Comparison of ENCODE assay signal across 23 cellular contexts in the genomic region with DNA sequence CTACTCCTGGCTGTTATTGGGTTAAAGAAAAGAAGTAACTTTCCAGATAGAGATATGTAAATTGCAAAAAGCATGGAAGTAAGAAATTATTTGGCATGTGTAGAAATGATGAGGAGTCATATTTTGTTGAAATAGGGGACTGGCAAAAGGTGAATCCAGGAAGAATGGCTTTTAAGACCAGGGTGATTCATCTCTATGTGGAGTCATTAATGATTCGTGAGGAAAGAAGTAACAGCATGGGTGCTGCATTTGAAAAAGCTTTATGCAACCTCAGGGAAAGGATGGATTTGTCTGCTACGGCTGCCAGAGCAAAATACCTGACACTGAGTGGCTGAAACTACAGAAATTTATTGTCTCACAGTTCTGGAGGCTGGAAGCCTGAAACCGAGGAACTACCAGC. TPM values are rescaled to one million over a fixed set of nuclear protein-coding genes. Genes with fewer than 3 reads are reported as not detected.
"Had no signal": no experiment of that assay in that cellular context is flagged by ENCODE, and none has a peak within 500 bp of the region (broad histone marks: within the 10 kb centered on the region; RNA-seq: fewer than 3 reads in every experiment).

No MANE protein-coding gene starts in this region.

- H3K4me3 ChIP-seq: heart right ventricle, mucosa of descending colon, neural progenitor cell, right atrium auricular region, skin epidermis, suprapubic skin, transverse colon, vagina had no signal

- H3K4me1 Mint-ChIP-seq: activated B cell treated with CpG ODN at 0.5 μM for 24 hours; activated naive CD8-positive, alpha-beta T cell treated with anti-CD3 and anti-CD28 coated beads for 36 hours; activated T-helper 17 cell treated with anti-CD3 and anti-CD28 coated beads, Interleukin-2, amount 50 U/mL, for 72 hours; naive B cell; neural progenitor cell; stimulated activated naive CD8-positive, alpha-beta T cell treated with anti-CD3 and anti-CD28 coated beads, Interleukin-15, amount 100 ng/mL, for 72 hours had no signal

- DNase-seq: activated B cell treated with CpG ODN at 0.5 μM for 24 hours; activated CD4-positive, alpha-beta T cell treated with anti-CD3 and anti-CD28 coated beads for 4 hours; activated CD8-positive, alpha-beta T cell treated with anti-CD3 and anti-CD28 coated beads for 36 hours; activated naive CD4-positive, alpha-beta T cell; activated naive CD8-positive, alpha-beta T cell treated with anti-CD3 and anti-CD28 coated beads for 36 hours; activated T-cell treated with anti-CD3 and anti-CD28 coated beads, Interleukin-2, amount 50 U/mL, for 1 hour; amniotic stem cell; caudate nucleus; effector memory CD8-positive, alpha-beta T cell; heart right ventricle; mesenchymal stem cell; mucosa of descending colon; naive B cell; stimulated activated naive CD8-positive, alpha-beta T cell treated with anti-CD3 and anti-CD28 coated beads, Interleukin-15, amount 100 ng/mL, for 72 hours; transverse colon had no signal

- H3K27me3 Mint-ChIP-seq: progenitor cell of endocrine pancreas had no signal

- H3K9me3 Mint-ChIP-seq: activated B cell treated with CpG ODN at 0.5 μM for 24 hours; activated CD8-positive, alpha-beta T cell treated with anti-CD3 and anti-CD28 coated beads for 36 hours; activated naive CD8-positive, alpha-beta T cell treated with anti-CD3 and anti-CD28 coated beads for 36 hours; activated T-helper 17 cell treated with anti-CD3 and anti-CD28 coated beads, Interleukin-2, amount 50 U/mL, for 72 hours; effector memory CD8-positive, alpha-beta T cell; neural progenitor cell; stimulated activated naive CD8-positive, alpha-beta T cell treated with anti-CD3 and anti-CD28 coated beads, Interleukin-15, amount 100 ng/mL, for 72 hours had no signal

- H3K27ac Mint-ChIP-seq: activated B cell treated with CpG ODN at 0.5 μM for 24 hours; activated CD8-positive, alpha-beta T cell treated with anti-CD3 and anti-CD28 coated beads for 36 hours; activated naive CD8-positive, alpha-beta T cell treated with anti-CD3 and anti-CD28 coated beads for 36 hours; activated T-helper 17 cell treated with anti-CD3 and anti-CD28 coated beads, Interleukin-2, amount 50 U/mL, for 72 hours; effector memory CD8-positive, alpha-beta T cell; naive B cell; neural progenitor cell; progenitor cell of endocrine pancreas; stimulated activated naive CD8-positive, alpha-beta T cell treated with anti-CD3 and anti-CD28 coated beads, Interleukin-15, amount 100 ng/mL, for 72 hours had no signal

- H3K4me1 ChIP-seq: heart right ventricle, neural progenitor cell, right atrium auricular region, suprapubic skin, transverse colon, vagina had no signal

- H3K9me3 ChIP-seq: heart right ventricle, mucosa of descending colon, right atrium auricular region, suprapubic skin, transverse colon, vagina had no signal

- H3K4me3 Mint-ChIP-seq: activated B cell treated with CpG ODN at 0.5 μM for 24 hours; activated CD8-positive, alpha-beta T cell treated with anti-CD3 and anti-CD28 coated beads for 36 hours; activated naive CD8-positive, alpha-beta T cell treated with anti-CD3 and anti-CD28 coated beads for 36 hours; activated T-helper 17 cell treated with anti-CD3 and anti-CD28 coated beads, Interleukin-2, amount 50 U/mL, for 72 hours; effector memory CD8-positive, alpha-beta T cell; naive B cell; neural progenitor cell; stimulated activated naive CD8-positive, alpha-beta T cell treated with anti-CD3 and anti-CD28 coated beads, Interleukin-15, amount 100 ng/mL, for 72 hours had no signal

- H3K27me3 ChIP-seq: neural progenitor cell, right atrium auricular region, suprapubic skin, transverse colon, vagina had no signal

- ATAC-seq: activated CD8-positive, alpha-beta T cell treated with anti-CD3 and anti-CD28 coated beads for 36 hours; activated T-helper 17 cell treated with anti-CD3 and anti-CD28 coated beads, Interleukin-2, amount 50 U/mL, for 72 hours; effector memory CD8-positive, alpha-beta T cell; heart right ventricle; mucosa of descending colon; stimulated activated naive CD8-positive, alpha-beta T cell treated with anti-CD3 and anti-CD28 coated beads, Interleukin-15, amount 100 ng/mL, for 72 hours had no signal

- H2AFZ ChIP-seq: neural progenitor cell had no signal

- H3K36me3 ChIP-seq: heart right ventricle, neural progenitor cell, right atrium auricular region, suprapubic skin, transverse colon, vagina had no signal

- H3K27ac ChIP-seq: heart right ventricle, neural progenitor cell, right atrium auricular region, skin epidermis, suprapubic skin, transverse colon, vagina had no signal

- H3K9ac ChIP-seq: neural progenitor cell had no signal

- H3K4me2 ChIP-seq: neural progenitor cell had no signal

- H3K36me3 Mint-ChIP-seq: activated naive CD8-positive, alpha-beta T cell treated with anti-CD3 and anti-CD28 coated beads for 36 hours; naive B cell; neural progenitor cell had no signal

RNA-seq across cellular contexts. Expression of a gene that starts 45.7 kb away (rescaled TPM):
- total RNA-seq: activated B cell treated with CpG ODN at 0.5 μM for 24 hours; activated CD8-positive, alpha-beta T cell treated with anti-CD3 and anti-CD28 coated beads for 36 hours; activated naive CD8-positive, alpha-beta T cell treated with anti-CD3 and anti-CD28 coated beads for 36 hours; activated T-helper 17 cell treated with anti-CD3 and anti-CD28 coated beads, Interleukin-2, amount 50 U/mL, for 72 hours; fibroblast of lung; progenitor cell of endocrine pancreas had no signal
- polyA plus RNA-seq: fibroblast of lung had no signal
